11 cellular contexts compared by ENCODE assay signal in genomic region chr9:18396102-18396728, GRCh38.
A peak's percentile ranks its signal among the peaks of the same experiment; 100 is the strongest.
DNase-seq lines count a peak whose midpoint lies in the region; ATAC-seq, FAIRE-seq and TF ChIP-seq lines count a peak whose summit lies in the region.
"Had no signal": no experiment of that assay in that cellular context is flagged by ENCODE, and none has a peak within 500 bp of the region (broad histone marks: within the 10 kb centered on the region; RNA-seq: fewer than 3 reads in every experiment).

No MANE protein-coding gene starts in this region.

- peaks cover 0 to 2% of the 10 kb centered on the region in 2 donors for H3K9me3 Mint-ChIP-seq in natural killer cell

- TF ChIP-seq CTCF in SK-N-SH (IDR thresholded peaks at IDR 0.05) (peak; percentile 48), testis (IDR thresholded peaks at IDR 0.05) (no peak), natural killer cell (IDR thresholded peaks at IDR 0.05) (no peak)

- TF ChIP-seq RAD21 in SK-N-SH (IDR thresholded peaks at IDR 0.05; ENCODE audit: low read length): peak; percentile 26; the same call in 1 of the 2 replicates

- no peaks in the 10 kb centered on the region for H3K4me1 Mint-ChIP-seq in natural killer cell

- TF ChIP-seq POLR2A in testis (IDR thresholded peaks at IDR 0.05): no peak

- no peak overlapping the region for H3K4me2 ChIP-seq in SK-N-SH
- H3K4me2 ChIP-seq: BLaER1 had no signal

- no peaks in the 10 kb centered on the region for H3K27me3 ChIP-seq in SK-N-SH (ENCODE audit: insufficient read depth)
- H3K27me3 ChIP-seq in testis: no peaks in the 10 kb centered on the region
- H3K27me3 ChIP-seq: BLaER1, upper lobe of right lung had no signal

- H3F3A ChIP-seq in SK-N-SH (replicated peaks; ENCODE audit: insufficient read depth): peaks cover 24% of the 10 kb centered on the region

- H3K4me3 ChIP-seq in SK-N-SH (ENCODE audit: low read depth in 2 of 2, low read length in 1 of 2) (no peak overlapping the region), testis (no peak overlapping the region)
- H3K4me3 ChIP-seq: BLaER1, upper lobe of right lung had no signal

- FAIRE-seq in endometrium (lab: Jason Lieb, UNC): peak; percentile 94

- no peak overlapping the region for H3K4me3 Mint-ChIP-seq in natural killer cell

- POLR2A ChIA-PET in SK-N-SH (lab: Yijun Ruan, JAX): no interaction called here

- peaks cover 0 to 11% of the 10 kb centered on the region in 2 experiments; a peak in 2 of 4 replicates for H3K4me1 ChIP-seq in SK-N-SH (ENCODE audit: control insufficient read depth in 1 of 2, insufficient read depth in 2 of 2, low read depth in 1 of 2, low read length in 1 of 2)
- H3K4me1 ChIP-seq in testis: peaks cover 18% of the 10 kb centered on the region
- H3K4me1 ChIP-seq: BLaER1, upper lobe of right lung had no signal

- intact Hi-C loops in testis (cut with DNase I; ENCODE audit: low total_unique reads) (no loop called here), natural killer cell (cut with micrococcal nuclease) (loop anchor here (10.0 kb wide), 1 partner anchor 61 kb away; no protein-coding TSS in a partner anchor)

- no peak overlapping the region for H3K27ac ChIP-seq in SK-N-SH (ENCODE audit: low read depth in 2 of 2, low read length in 1 of 2)
- H3K27ac ChIP-seq in testis: no peak overlapping the region
- H3K27ac ChIP-seq: BLaER1, upper lobe of right lung had no signal

- no peak overlapping the region for H3K27ac Mint-ChIP-seq in natural killer cell

- H3K9ac ChIP-seq in SK-N-SH: no peak overlapping the region
- H3K9ac ChIP-seq: BLaER1 had no signal

- H3K27me3 Mint-ChIP-seq in natural killer cell (ENCODE audit: low read depth in 2 of 2): no peaks in the 10 kb centered on the region

- H3K9me3 ChIP-seq in SK-N-SH (no peaks in the 10 kb centered on the region), testis (no peaks in the 10 kb centered on the region)
- H3K9me3 ChIP-seq: BLaER1, upper lobe of right lung had no signal

- H2AFZ ChIP-seq in SK-N-SH (ENCODE audit: low read depth): no peak overlapping the region

- TF ChIP-seq EP300 in SK-N-SH (IDR thresholded peaks at IDR 0.05; ENCODE audit: borderline replicate concordance in 1 of 2, low read depth in 1 of 2, low read length in 1 of 2): no peak

- no peaks in the 10 kb centered on the region for H3K36me3 Mint-ChIP-seq in natural killer cell

- H3K79me2 ChIP-seq in SK-N-SH (ENCODE audit: insufficient read depth): no peaks in the 10 kb centered on the region

- CTCF ChIA-PET in SK-N-SH (lab: Yijun Ruan, JAX): no interaction called here

- H4K20me1 ChIP-seq in SK-N-SH (ENCODE audit: insufficient read depth): no peaks in the 10 kb centered on the region
- H4K20me1 ChIP-seq: BLaER1 had no signal

- H3K9me2 ChIP-seq in SK-N-SH: no peaks in the 10 kb centered on the region

- ATAC-seq in SK-N-SH treated with all-trans-retinoic acid at 6 μM for 48 hours (no peak; the same call in 2 of the 3 replicates), HG03520 (IDR thresholded peaks at IDR 0.05; ENCODE audit: unreplicated experiment) (no peak), natural killer cell (no peak)
- ATAC-seq: upper lobe of right lung had no signal

- no peaks in the 10 kb centered on the region for H3K36me3 ChIP-seq in SK-N-SH (replicated peaks in 1 of 2; ENCODE audit: control insufficient read depth in 1 of 2, insufficient read depth in 2 of 2, low read length in 1 of 2)
- no peaks in the 10 kb centered on the region for H3K36me3 ChIP-seq in testis (ENCODE audit: low read depth, missing control alignments)
- H3K36me3 ChIP-seq: BLaER1, upper lobe of right lung had no signal

- DNase-seq in SK-N-SH (peak; percentile 4), NCI-H69 (lab: John Stamatoyannopoulos, UW) (peak; percentile 77), testis (peak; percentile 20), activated gamma-delta T cell treated with Interleukin-2 at 50 U/mL for 16 hours (no peak), natural killer cell (no peak)
- DNase-seq: activated CD8-positive, alpha-beta memory T cell treated with anti-CD3 and anti-CD28 coated beads, Interleukin-2, amount 50 U/mL, for 4 hours; upper lobe of right lung had no signal

TF ChIP-seq in SK-N-SH, 30 proteins besides CTCF, POLR2A, EP300 and RAD21:
- no peak for TF ChIP-seq YY1 (IDR thresholded peaks at IDR 0.05; ENCODE audit: low read depth)
- TF ChIP-seq, protein P1, sequence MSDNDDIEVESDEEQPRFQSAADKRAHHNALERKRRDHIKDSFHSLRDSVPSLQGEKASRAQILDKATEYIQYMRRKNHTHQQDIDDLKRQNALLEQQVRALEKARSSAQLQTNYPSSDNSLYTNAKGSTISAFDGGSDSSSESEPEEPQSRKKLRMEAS (IDR thresholded peaks at IDR 0.05; ENCODE audit: low read depth): no peak
- TF ChIP-seq, protein P2, sequence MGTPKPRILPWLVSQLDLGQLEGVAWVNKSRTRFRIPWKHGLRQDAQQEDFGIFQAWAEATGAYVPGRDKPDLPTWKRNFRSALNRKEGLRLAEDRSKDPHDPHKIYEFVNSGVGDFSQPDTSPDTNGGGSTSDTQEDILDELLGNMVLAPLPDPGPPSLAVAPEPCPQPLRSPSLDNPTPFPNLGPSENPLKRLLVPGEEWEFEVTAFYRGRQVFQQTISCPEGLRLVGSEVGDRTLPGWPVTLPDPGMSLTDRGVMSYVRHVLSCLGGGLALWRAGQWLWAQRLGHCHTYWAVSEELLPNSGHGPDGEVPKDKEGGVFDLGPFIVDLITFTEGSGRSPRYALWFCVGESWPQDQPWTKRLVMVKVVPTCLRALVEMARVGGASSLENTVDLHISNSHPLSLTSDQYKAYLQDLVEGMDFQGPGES (IDR thresholded peaks at IDR 0.05; ENCODE audit: low read depth, low read length): no peak
- no peak for TF ChIP-seq TAF1 (IDR thresholded peaks at IDR 0.05; ENCODE audit: borderline replicate concordance, low read depth, low read length)
- TF ChIP-seq SIN3A (IDR thresholded peaks at IDR 0.05; ENCODE audit: borderline replicate concordance, low read depth, low read length): no peak
- TF ChIP-seq, protein P3, sequence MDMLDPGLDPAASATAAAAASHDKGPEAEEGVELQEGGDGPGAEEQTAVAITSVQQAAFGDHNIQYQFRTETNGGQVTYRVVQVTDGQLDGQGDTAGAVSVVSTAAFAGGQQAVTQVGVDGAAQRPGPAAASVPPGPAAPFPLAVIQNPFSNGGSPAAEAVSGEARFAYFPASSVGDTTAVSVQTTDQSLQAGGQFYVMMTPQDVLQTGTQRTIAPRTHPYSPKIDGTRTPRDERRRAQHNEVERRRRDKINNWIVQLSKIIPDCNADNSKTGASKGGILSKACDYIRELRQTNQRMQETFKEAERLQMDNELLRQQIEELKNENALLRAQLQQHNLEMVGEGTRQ (IDR thresholded peaks at IDR 0.05; ENCODE audit: borderline replicate concordance, low read depth, low read length): no peak
- TF ChIP-seq CHD2 (IDR thresholded peaks at IDR 0.05; ENCODE audit: low read length, partially characterized antibody): no peak
- TF ChIP-seq USF1 (IDR thresholded peaks at IDR 0.05; ENCODE audit: borderline replicate concordance, low read depth): no peak

TF ChIP-seq in SK-N-SH treated with all-trans-retinoic acid at 6 μM for 48 hours, 23 proteins besides CTCF, POLR2A, EP300 and RAD21:
- TF ChIP-seq TCF4 (CRISPR knock-in tag; IDR thresholded peaks at IDR 0.05; ENCODE audit: borderline replicate concordance): no peak
- TF ChIP-seq ZNF565 (CRISPR knock-in tag; conservative IDR thresholded peaks at IDR 0.05; ENCODE audit: low read depth): no peak
- TF ChIP-seq TOX (CRISPR knock-in tag; IDR thresholded peaks at IDR 0.05; ENCODE audit: borderline replicate concordance): no peak

Comparison
In these comparisons a context has a peak if more than half of its experiments do, and no peak if none do; other contexts are left out.
1. DNase-seq: peak in SK-N-SH (single experiment), NCI-H69 (single experiment) and testis (single experiment); none in activated gamma-delta T cell treated with Interleukin-2 at 50 U/mL for 16 hours (single experiment) and natural killer cell (single experiment).